18 cellular contexts compared by ENCODE assay signal in the genomic region with DNA sequence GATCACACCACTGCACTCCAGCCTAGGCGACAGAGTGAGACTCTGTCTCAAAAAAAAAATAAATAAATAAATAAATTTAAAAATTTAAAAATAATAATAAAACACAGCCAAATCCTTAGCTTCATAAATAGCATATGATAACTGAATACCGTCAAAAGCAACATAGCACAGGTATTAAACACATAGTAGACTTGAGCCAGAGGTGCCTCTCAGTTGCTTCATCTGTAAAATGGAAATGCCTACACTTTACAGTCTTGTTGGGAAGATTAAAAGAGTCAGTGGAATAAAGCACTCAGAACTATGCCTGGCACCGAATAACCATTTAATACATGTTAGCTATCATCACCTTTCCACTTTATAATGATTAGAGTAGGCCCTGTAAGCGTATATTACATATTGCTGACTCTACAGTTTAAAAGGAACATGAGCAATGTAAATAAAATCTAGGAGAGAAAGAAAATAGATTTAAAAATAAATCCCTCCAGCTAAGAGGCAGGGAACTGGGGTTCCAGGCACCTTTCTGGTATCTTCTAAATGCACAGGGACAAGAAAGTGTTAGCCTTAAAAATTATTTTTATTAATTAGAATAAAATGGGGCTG. TPM values are rescaled to one million over a fixed set of nuclear protein-coding genes. Genes with fewer than 3 reads are reported as not detected.
A peak's percentile ranks its signal among the peaks of the same experiment; 100 is the strongest.
DNase-seq lines count a peak whose midpoint lies in the region; ATAC-seq lines count a peak whose summit lies in the region.
"Had no signal": no experiment of that assay in that cellular context is flagged by ENCODE, and none has a peak within 500 bp of the region (broad histone marks: within the 10 kb centered on the region; RNA-seq: fewer than 3 reads in every experiment).

No MANE protein-coding gene starts in this region.

- no peaks in the 10 kb centered on the region for H3K27me3 Mint-ChIP-seq in activated naive CD8-positive, alpha-beta T cell treated with anti-CD3 and anti-CD28 coated beads, Interleukin-2, amount 10 ng/mL, durations not matched to agents 7 days and 5 days
- H3K27me3 Mint-ChIP-seq in activated naive CD8-positive, alpha-beta T cell treated with anti-CD3 and anti-CD28 coated beads for 36 hours: no peaks in the 10 kb centered on the region
- no peaks in the 10 kb centered on the region for H3K27me3 Mint-ChIP-seq in stimulated activated memory B cell treated with anti-CD40 and anti-IgM and Interleukin-4, amounts not matched to agents 10 μg/mL and 1 μg/mL and 100 μg/mL, for 72 hours

- no peak for ATAC-seq in activated naive CD8-positive, alpha-beta T cell treated with anti-CD3 and anti-CD28 coated beads, Interleukin-2, amount 10 ng/mL, durations not matched to agents 7 days and 5 days (ENCODE audit: low read depth)
- ATAC-seq in stimulated activated memory B cell treated with anti-CD40 and anti-IgM and Interleukin-4, amounts not matched to agents 10 μg/mL and 1 μg/mL and 100 μg/mL, for 72 hours: no peak

- H3K27ac Mint-ChIP-seq in activated naive CD8-positive, alpha-beta T cell treated with anti-CD3 and anti-CD28 coated beads, Interleukin-2, amount 10 ng/mL, durations not matched to agents 7 days and 5 days: peak overlapping the region; percentile 13
- H3K27ac Mint-ChIP-seq in activated naive CD8-positive, alpha-beta T cell treated with anti-CD3 and anti-CD28 coated beads for 36 hours: no peak overlapping the region
- H3K27ac Mint-ChIP-seq in stimulated activated memory B cell treated with anti-CD40 and anti-IgM and Interleukin-4, amounts not matched to agents 10 μg/mL and 1 μg/mL and 100 μg/mL, for 72 hours: peak overlapping the region; percentile 53

- H3K36me3 Mint-ChIP-seq in activated naive CD8-positive, alpha-beta T cell treated with anti-CD3 and anti-CD28 coated beads, Interleukin-2, amount 10 ng/mL, durations not matched to agents 7 days and 5 days: peaks cover 30% of the 10 kb centered on the region
- peaks cover 32% of the 10 kb centered on the region for H3K36me3 Mint-ChIP-seq in activated naive CD8-positive, alpha-beta T cell treated with anti-CD3 and anti-CD28 coated beads for 36 hours
- peaks cover 29% of the 10 kb centered on the region for H3K36me3 Mint-ChIP-seq in stimulated activated memory B cell treated with anti-CD40 and anti-IgM and Interleukin-4, amounts not matched to agents 10 μg/mL and 1 μg/mL and 100 μg/mL, for 72 hours

- no peak for DNase-seq in activated naive CD8-positive, alpha-beta T cell treated with anti-CD3 and anti-CD28 coated beads, Interleukin-2, amount 10 ng/mL, durations not matched to agents 7 days and 5 days
- no peak for DNase-seq in activated naive CD8-positive, alpha-beta T cell treated with anti-CD3 and anti-CD28 coated beads for 36 hours
- no peak for DNase-seq in nucleus accumbens (lab: John Stamatoyannopoulos, UW)
- DNase-seq: 8988T, DMS153, DND-41, Karpas-422, NCI-H1092, NCI-H1417 treated with DMSO at 0.1 percent for 48 hours, NCI-H1694 treated with DMSO at 0.1 percent for 48 hours, NCI-H2081, NCI-H2171, NCI-H226, NCI-H510A, NCI-H69, RPMI8226, SHP77 had no signal

- H3K9me3 Mint-ChIP-seq in activated naive CD8-positive, alpha-beta T cell treated with anti-CD3 and anti-CD28 coated beads, Interleukin-2, amount 10 ng/mL, durations not matched to agents 7 days and 5 days: no peaks in the 10 kb centered on the region
- no peaks in the 10 kb centered on the region for H3K9me3 Mint-ChIP-seq in activated naive CD8-positive, alpha-beta T cell treated with anti-CD3 and anti-CD28 coated beads for 36 hours
- no peaks in the 10 kb centered on the region for H3K9me3 Mint-ChIP-seq in stimulated activated memory B cell treated with anti-CD40 and anti-IgM and Interleukin-4, amounts not matched to agents 10 μg/mL and 1 μg/mL and 100 μg/mL, for 72 hours

- POLR2A ChIA-PET in activated naive CD8-positive, alpha-beta T cell treated with anti-CD3 and anti-CD28 coated beads, Interleukin-2, amount 10 ng/mL, durations not matched to agents 7 days and 5 days (lab: Charles Lee): interaction anchor here (1.2 to 7.0 kb wide), 5 partner anchors 13 to 54 kb away, joined by 3 to 116 read pairs (median 8); a partner anchor contains a TSS

- peaks cover 32% of the 10 kb centered on the region for H3K4me1 Mint-ChIP-seq in activated naive CD8-positive, alpha-beta T cell treated with anti-CD3 and anti-CD28 coated beads, Interleukin-2, amount 10 ng/mL, durations not matched to agents 7 days and 5 days
- H3K4me1 Mint-ChIP-seq in activated naive CD8-positive, alpha-beta T cell treated with anti-CD3 and anti-CD28 coated beads for 36 hours: peaks cover 19% of the 10 kb centered on the region
- peaks cover 14% of the 10 kb centered on the region for H3K4me1 Mint-ChIP-seq in stimulated activated memory B cell treated with anti-CD40 and anti-IgM and Interleukin-4, amounts not matched to agents 10 μg/mL and 1 μg/mL and 100 μg/mL, for 72 hours

- H3K4me3 Mint-ChIP-seq in activated naive CD8-positive, alpha-beta T cell treated with anti-CD3 and anti-CD28 coated beads, Interleukin-2, amount 10 ng/mL, durations not matched to agents 7 days and 5 days: no peak overlapping the region
- no peak overlapping the region for H3K4me3 Mint-ChIP-seq in activated naive CD8-positive, alpha-beta T cell treated with anti-CD3 and anti-CD28 coated beads for 36 hours
- no peak overlapping the region for H3K4me3 Mint-ChIP-seq in stimulated activated memory B cell treated with anti-CD40 and anti-IgM and Interleukin-4, amounts not matched to agents 10 μg/mL and 1 μg/mL and 100 μg/mL, for 72 hours

RNA-seq across cellular contexts. Expression of a gene that starts 7.8 kb away (rescaled TPM):
- total RNA-seq in activated naive CD8-positive, alpha-beta T cell treated with anti-CD3 and anti-CD28 coated beads, Interleukin-2, amount 10 ng/mL, durations not matched to agents 7 days and 5 days: 100 to 1,000 TPM; 100 to 105 TPM
- total RNA-seq in activated naive CD8-positive, alpha-beta T cell treated with anti-CD3 and anti-CD28 coated beads for 36 hours: 10 to 100 TPM; 56.0 to 56.7 TPM

RNA-seq across cellular contexts. Expression of a gene that starts 8.0 kb away (rescaled TPM):
- total RNA-seq in activated naive CD8-positive, alpha-beta T cell treated with anti-CD3 and anti-CD28 coated beads, Interleukin-2, amount 10 ng/mL, durations not matched to agents 7 days and 5 days: 1 to 10 TPM; 3.3 to 3.4 TPM
- 1 to 10 TPM; 1.8 to 2.6 TPM for total RNA-seq in activated naive CD8-positive, alpha-beta T cell treated with anti-CD3 and anti-CD28 coated beads for 36 hours

RNA-seq across cellular contexts. Expression of a gene that starts 12.7 kb away (rescaled TPM):
- 10 to 100 TPM; 47.4 to 50.6 TPM for total RNA-seq in activated naive CD8-positive, alpha-beta T cell treated with anti-CD3 and anti-CD28 coated beads, Interleukin-2, amount 10 ng/mL, durations not matched to agents 7 days and 5 days
- 100 to 1,000 TPM; 110 TPM for total RNA-seq in activated naive CD8-positive, alpha-beta T cell treated with anti-CD3 and anti-CD28 coated beads for 36 hours

RNA-seq across cellular contexts. Expression of a gene that starts 23.7 kb away (rescaled TPM):
- total RNA-seq in activated naive CD8-positive, alpha-beta T cell treated with anti-CD3 and anti-CD28 coated beads, Interleukin-2, amount 10 ng/mL, durations not matched to agents 7 days and 5 days: 1 to 10 TPM; 1.3 to 1.7 TPM
- under 1 TPM in 1 of 2 experiments, not detected in 1; 0.29 TPM for total RNA-seq in activated naive CD8-positive, alpha-beta T cell treated with anti-CD3 and anti-CD28 coated beads for 36 hours

RNA-seq across cellular contexts. Expression of a gene that starts 29.2 kb away (rescaled TPM):
- 100 to 1,000 TPM; 430 to 443 TPM for total RNA-seq in activated naive CD8-positive, alpha-beta T cell treated with anti-CD3 and anti-CD28 coated beads, Interleukin-2, amount 10 ng/mL, durations not matched to agents 7 days and 5 days
- 100 to 1,000 TPM; 476 to 479 TPM for total RNA-seq in activated naive CD8-positive, alpha-beta T cell treated with anti-CD3 and anti-CD28 coated beads for 36 hours
